ENCODE assay signal across 13 cellular contexts in genomic region chr2:100853909-100854810, GRCh38. TPM values are rescaled to one million over a fixed set of nuclear protein-coding genes. Genes with fewer than 3 reads are reported as not detected.
A peak's percentile ranks its signal among the peaks of the same experiment; 100 is the strongest.
DNase-seq lines count a peak whose midpoint lies in the region; ATAC-seq lines count a peak whose summit lies in the region.
"Had no signal": no experiment of that assay in that cellular context is flagged by ENCODE, and none has a peak within 500 bp of the region (broad histone marks: within the 10 kb centered on the region; RNA-seq: fewer than 3 reads in every experiment).

No MANE protein-coding gene starts in this region.

- ATAC-seq in left colon = peak; percentile 22
- no peak for ATAC-seq in stimulated activated naive B cell treated with anti-CD40 and anti-IgM and Interleukin-4, amounts not matched to agents 10 μg/mL and 1 μg/mL and 100 μg/mL, for 72 hours (replicated peaks)
- ATAC-seq in activated T-cell treated with anti-CD3 and anti-CD28 coated beads, Interleukin-2, amount 50 U/mL, for 72 hours (replicated peaks in 1 of 2) = no peak
- ATAC-seq: effector memory CD8-positive, alpha-beta T cell had no signal

- peaks cover 12 to 23% of the 10 kb centered on the region in 2 donors for H3K27me3 Mint-ChIP-seq in stimulated activated naive B cell treated with anti-CD40 and anti-IgM and Interleukin-4, amounts not matched to agents 10 μg/mL and 1 μg/mL and 100 μg/mL, for 72 hours
- no peaks in the 10 kb centered on the region for H3K27me3 Mint-ChIP-seq in activated T-cell treated with anti-CD3 and anti-CD28 coated beads, Interleukin-2, amount 50 U/mL, for 72 hours (ENCODE audit: low read depth)

- no peaks in the 10 kb centered on the region for H3K36me3 Mint-ChIP-seq in stimulated activated naive B cell treated with anti-CD40 and anti-IgM and Interleukin-4, amounts not matched to agents 10 μg/mL and 1 μg/mL and 100 μg/mL, for 72 hours
- H3K36me3 Mint-ChIP-seq in activated T-cell treated with anti-CD3 and anti-CD28 coated beads, Interleukin-2, amount 50 U/mL, for 72 hours (ENCODE audit: insufficient read depth in 2 of 2) = no peaks in the 10 kb centered on the region

- peak; percentile 39 to 43 for DNase-seq in NOMO-1 (lab: John Stamatoyannopoulos, UW; ENCODE audit: unreplicated experiment in 2 of 2)
- DNase-seq in NOMO-1 treated with dmso at 0.1 percent for 144 hours (lab: John Stamatoyannopoulos, UW; ENCODE audit: unreplicated experiment) = no peak
- peak; percentile 44 for DNase-seq in SKM-1 (lab: John Stamatoyannopoulos, UW; ENCODE audit: unreplicated experiment)
- no peak for DNase-seq in left colon
- no peak for DNase-seq in stimulated activated naive B cell treated with anti-CD40 and anti-IgM and Interleukin-4, amounts not matched to agents 10 μg/mL and 1 μg/mL and 100 μg/mL, for 72 hours
- no peak for DNase-seq in HK-2 (ENCODE audit: unreplicated experiment)
- DNase-seq in epidermal melanocyte (ENCODE audit: insufficient read length, low spot score) = no peak
- DNase-seq in activated T-cell treated with anti-CD3 and anti-CD28 coated beads, Interleukin-2, amount 50 U/mL, for 72 hours = no peak
- DNase-seq: activated CD4-positive, alpha-beta T cell treated with anti-CD3 and anti-CD28 coated beads, Interleukin-2, amount 50 U/mL, for 48 hours; effector memory CD8-positive, alpha-beta T cell; NCI-H1048; NCI-H2171 treated with DMSO at 0.1 percent for 48 hours; stimulated activated CD4-positive, alpha-beta T cell treated with anti-CD3 and anti-CD28 coated beads, Interleukin-4, amount 100 ng/mL, for 24 hours had no signal

- peaks cover 0 to 2% of the 10 kb centered on the region in 2 donors for H3K4me1 Mint-ChIP-seq in stimulated activated naive B cell treated with anti-CD40 and anti-IgM and Interleukin-4, amounts not matched to agents 10 μg/mL and 1 μg/mL and 100 μg/mL, for 72 hours
- H3K4me1 Mint-ChIP-seq in activated T-cell treated with anti-CD3 and anti-CD28 coated beads, Interleukin-2, amount 50 U/mL, for 72 hours (ENCODE audit: low read depth) = no peaks in the 10 kb centered on the region

- no peaks in the 10 kb centered on the region for H3K9me3 Mint-ChIP-seq in stimulated activated naive B cell treated with anti-CD40 and anti-IgM and Interleukin-4, amounts not matched to agents 10 μg/mL and 1 μg/mL and 100 μg/mL, for 72 hours
- H3K9me3 Mint-ChIP-seq in activated T-cell treated with anti-CD3 and anti-CD28 coated beads, Interleukin-2, amount 50 U/mL, for 72 hours = no peaks in the 10 kb centered on the region
- H3K9me3 Mint-ChIP-seq: effector memory CD8-positive, alpha-beta T cell had no signal

- intact Hi-C loops in left colon (cut with DNase I, micrococcal nuclease) = no loop called here

- H3K4me3 Mint-ChIP-seq in stimulated activated naive B cell treated with anti-CD40 and anti-IgM and Interleukin-4, amounts not matched to agents 10 μg/mL and 1 μg/mL and 100 μg/mL, for 72 hours = no peak overlapping the region
- no peak overlapping the region for H3K4me3 Mint-ChIP-seq in activated T-cell treated with anti-CD3 and anti-CD28 coated beads, Interleukin-2, amount 50 U/mL, for 72 hours
- H3K4me3 Mint-ChIP-seq: effector memory CD8-positive, alpha-beta T cell had no signal

- H3K27ac Mint-ChIP-seq in stimulated activated naive B cell treated with anti-CD40 and anti-IgM and Interleukin-4, amounts not matched to agents 10 μg/mL and 1 μg/mL and 100 μg/mL, for 72 hours = peak overlapping the region; percentile 22
- H3K27ac Mint-ChIP-seq in activated T-cell treated with anti-CD3 and anti-CD28 coated beads, Interleukin-2, amount 50 U/mL, for 72 hours = no peak overlapping the region
- H3K27ac Mint-ChIP-seq: effector memory CD8-positive, alpha-beta T cell had no signal

RNA-seq across cellular contexts. Expression of gene NPAS2, which starts 34.2 kb away (rescaled TPM):
- 10 to 100 TPM; 59.5 to 59.6 TPM for total RNA-seq in left colon
- 1 to 10 TPM; 4.8 to 8.4 TPM for total RNA-seq in activated T-cell treated with anti-CD3 and anti-CD28 coated beads, Interleukin-2, amount 50 U/mL, for 72 hours

Comparison
In these comparisons a context has a peak if more than half of its experiments do, and no peak if none do; other contexts are left out.
1. DNase-seq: peak in NOMO-1 (2 of 2) and SKM-1 (single experiment); none in NOMO-1 treated with dmso at 0.1 percent for 144 hours (single experiment), left colon (0 of 2), stimulated activated naive B cell treated with anti-CD40 and anti-IgM and Interleukin-4, amounts not matched to agents 10 μg/mL and 1 μg/mL and 100 μg/mL, for 72 hours (single experiment), HK-2 (single experiment), epidermal melanocyte (single experiment) and activated T-cell treated with anti-CD3 and anti-CD28 coated beads, Interleukin-2, amount 50 U/mL, for 72 hours (0 of 2).
2. RNA of gene NPAS2, which starts 34.2 kb away (total RNA-seq): 59.5 to 59.6 TPM in left colon; 4.8 to 8.4 TPM in activated T-cell treated with anti-CD3 and anti-CD28 coated beads, Interleukin-2, amount 50 U/mL, for 72 hours; every median in the first group is over 4 times any median in the second.